In the genomic region with DNA sequence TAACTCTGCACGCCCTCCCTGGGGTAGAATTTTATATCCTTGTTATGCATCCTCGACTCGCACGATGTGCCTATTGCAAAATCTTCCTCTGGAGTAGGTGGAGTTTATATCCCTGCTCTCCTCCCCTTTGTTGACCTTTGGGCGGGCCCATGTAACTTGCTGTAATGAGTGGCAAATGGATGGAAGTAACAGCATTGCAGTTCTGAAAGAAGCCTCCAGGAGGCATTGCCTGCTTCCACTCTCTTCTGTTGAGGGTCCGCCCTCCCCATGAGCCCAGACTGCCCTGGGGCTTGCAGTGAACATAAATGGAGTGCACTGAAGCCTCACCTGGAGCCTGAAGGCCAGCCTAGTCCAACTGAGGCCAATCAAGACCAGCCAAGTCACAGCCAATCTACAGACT, we compare ENCODE assay signal across 10 cellular contexts.
DNase-seq lines count a peak whose midpoint lies in the region; ATAC-seq and TF ChIP-seq lines count a peak whose summit lies in the region.
"Had no signal": no experiment of that assay in that cellular context is flagged by ENCODE, and none has a peak within 500 bp of the region (broad histone marks: within the 10 kb centered on the region; RNA-seq: fewer than 3 reads in every experiment).

No MANE protein-coding gene starts in this region.

- H3K4me1 Mint-ChIP-seq in GM23338 (peaks cover 26% of the 10 kb centered on the region), immature natural killer cell (no peaks in the 10 kb centered on the region)

- H3K4me1 ChIP-seq in GM23338 (ENCODE audit: insufficient read depth) (no peaks in the 10 kb centered on the region; the same call in 1 of the 2 replicates), PC-3 (ENCODE audit: insufficient read depth, low read length) (0 out of 2 replicates have a peak, but pooled peaks cover 4% of the 10 kb centered on the region)

- peak; percentile 87 for ATAC-seq in GM23338
- no peak for ATAC-seq in PC-3
- ATAC-seq in sciatic nerve = no peak

- DNase-seq in NCI-H146 (lab: John Stamatoyannopoulos, UW) = peak; percentile 44
- no peak for DNase-seq in NCI-H146 treated with DMSO at 0.1 percent for 48 hours (lab: John Stamatoyannopoulos, UW; ENCODE audit: unreplicated experiment)
- DNase-seq in GM23338 (ENCODE audit: low spot score) = peak; percentile 79
- DNase-seq in PC-3 = peak; percentile 23
- DNase-seq in kidney tubule cell (ENCODE audit: low spot score) = peak; percentile 1
- DNase-seq in immature natural killer cell = no peak
- DNase-seq in Kasumi-1 (lab: John Stamatoyannopoulos, UW) = no peak
- DNase-seq in sciatic nerve (ENCODE audit: low spot score) = no peak
- DNase-seq: activated CD8-positive, alpha-beta memory T cell treated with anti-CD3 and anti-CD28 coated beads, Interleukin-2, amount 50 U/mL, for 4 hours had no signal

- no TSS peak for BruUV-seq in PC-3 (replicated peaks; lab: Mats Ljungman, UMichigan)

- H3K79me2 ChIP-seq in GM23338 (replicated peaks; ENCODE audit: insufficient read depth) (no peaks in the 10 kb centered on the region), PC-3 (ENCODE audit: low read length) (no peaks in the 10 kb centered on the region)
- H3K79me2 ChIP-seq: hepatocyte had no signal

- no peaks in the 10 kb centered on the region for H3K9me3 ChIP-seq in PC-3 (ENCODE audit: low read length)

- H3K27me3 ChIP-seq in GM23338 (ENCODE audit: insufficient read depth) = no peaks in the 10 kb centered on the region
- H3K27me3 ChIP-seq in PC-3 (ENCODE audit: low read length) = peaks cover 3% of the 10 kb centered on the region; the same call in 1 of the 2 replicates

- H3K36me3 Mint-ChIP-seq in GM23338 (ENCODE audit: low read depth) (no peaks in the 10 kb centered on the region), immature natural killer cell (no peaks in the 10 kb centered on the region)

- H3K4me3 Mint-ChIP-seq in GM23338 (no peak overlapping the region), immature natural killer cell (no peak overlapping the region)

- POLR2A ChIA-PET in PC-3 (lab: Charles Lee; ENCODE audit: unreplicated experiment) = no interaction called here

- no peak overlapping the region for H3K4me3 ChIP-seq in GM23338
- no peak overlapping the region for H3K4me3 ChIP-seq in PC-3 (ENCODE audit: low read length)
- H3K4me3 ChIP-seq: hepatocyte had no signal

- intact Hi-C loops in PC-3 (cut with micrococcal nuclease) = no loop called here
- intact Hi-C loops in sciatic nerve (cut with DNase I) = no loop called here

- H3K27ac ChIP-seq in GM23338 (ENCODE audit: low read depth) (no peak overlapping the region), PC-3 (ENCODE audit: low read length) (no peak overlapping the region)
- H3K27ac ChIP-seq: hepatocyte had no signal

- H3K9me2 ChIP-seq in GM23338 (ENCODE audit: insufficient read depth) (no peaks in the 10 kb centered on the region), PC-3 (replicated peaks; ENCODE audit: low read length) (no peaks in the 10 kb centered on the region)

- H3K27ac Mint-ChIP-seq in GM23338 (no peak overlapping the region), immature natural killer cell (no peak overlapping the region)

- H3K27me3 Mint-ChIP-seq in GM23338 (ENCODE audit: insufficient read depth, low read depth, poor library complexity) (peaks cover 14% of the 10 kb centered on the region), immature natural killer cell (ENCODE audit: low read depth in 3 of 3) (peaks cover 1 to 7% (median 4%) of the 10 kb centered on the region in 3 donors)

- no peak overlapping the region for H3K4me2 ChIP-seq in GM23338
- H3K4me2 ChIP-seq in PC-3 (ENCODE audit: low read length) = no peak overlapping the region
- H3K4me2 ChIP-seq: hepatocyte had no signal

- H2AFZ ChIP-seq in GM23338 (no peak overlapping the region), PC-3 (ENCODE audit: low read length) (no peak overlapping the region)
- H2AFZ ChIP-seq: hepatocyte had no signal

- H3K9ac ChIP-seq in PC-3 (ENCODE audit: low read length) = no peak overlapping the region

- no peaks in the 10 kb centered on the region for H3F3A ChIP-seq in GM23338 (replicated peaks; ENCODE audit: low read depth)
- no peaks in the 10 kb centered on the region for H3F3A ChIP-seq in PC-3 (ENCODE audit: low read length, unreplicated experiment)

- H3K9me3 Mint-ChIP-seq in GM23338 = no peaks in the 10 kb centered on the region
- no peaks in the 10 kb centered on the region for H3K9me3 Mint-ChIP-seq in immature natural killer cell

- CTCF ChIA-PET in PC-3 (lab: Charles Lee) = no interaction called here

- H3K36me3 ChIP-seq in GM23338 (ENCODE audit: insufficient read depth) = no peaks in the 10 kb centered on the region
- H3K36me3 ChIP-seq in PC-3 (ENCODE audit: low read depth, low read length) = no peaks in the 10 kb centered on the region

- no peaks in the 10 kb centered on the region for H4K20me1 ChIP-seq in GM23338 (replicated peaks; ENCODE audit: insufficient read depth)
- H4K20me1 ChIP-seq in PC-3 (ENCODE audit: low read length) = no peaks in the 10 kb centered on the region

- TF ChIP-seq CTCF in GM23338 (conservative IDR thresholded peaks at IDR 0.05; ENCODE audit: low read depth in 2 of 2) (peak; percentile 73), PC-3 (conservative IDR thresholded peaks at IDR 0.05; ENCODE audit: low read depth, low read length) (peak; percentile 45; the same call in 1 of the 2 replicates)

TF ChIP-seq in GM23338, 12 proteins besides CTCF, POLR2A, EP300 and RAD21 (continues in another document):
- TF ChIP-seq POLR2AphosphoS5 (IDR thresholded peaks at IDR 0.05; ENCODE audit: low read depth) = no peak
- no peak for TF ChIP-seq EZH2 (IDR thresholded peaks at IDR 0.05; ENCODE audit: low read depth, unreplicated experiment)
- TF ChIP-seq NANOG (IDR thresholded peaks at IDR 0.05; ENCODE audit: borderline replicate concordance) = no peak
- TF ChIP-seq REST (IDR thresholded peaks at IDR 0.05; ENCODE audit: unreplicated experiment) = no peak
- no peak for TF ChIP-seq ETS1 (IDR thresholded peaks at IDR 0.05)
- no peak for TF ChIP-seq JUNB (IDR thresholded peaks at IDR 0.05; ENCODE audit: unreplicated experiment)
- TF ChIP-seq EZH2phosphoT487 (IDR thresholded peaks at IDR 0.05; ENCODE audit: unreplicated experiment) = no peak
- no peak for TF ChIP-seq ZNF331 (CRISPR knock-in tag; IDR thresholded peaks at IDR 0.05; ENCODE audit: low read depth)
- no peak for TF ChIP-seq CREB1 (CRISPR knock-in tag; IDR thresholded peaks at IDR 0.05; ENCODE audit: low read depth)

Comparison
In these comparisons a context has a peak if more than half of its experiments do, and no peak if none do; other contexts are left out.
1. DNase-seq: peak in NCI-H146 (single experiment), GM23338 (single experiment), PC-3 (single experiment) and kidney tubule cell (single experiment); none in NCI-H146 treated with DMSO at 0.1 percent for 48 hours (single experiment), immature natural killer cell (0 of 3), Kasumi-1 (0 of 2) and sciatic nerve (single experiment).